Comparison of ENCODE assay signal across 1 cellular context in the genomic region with DNA sequence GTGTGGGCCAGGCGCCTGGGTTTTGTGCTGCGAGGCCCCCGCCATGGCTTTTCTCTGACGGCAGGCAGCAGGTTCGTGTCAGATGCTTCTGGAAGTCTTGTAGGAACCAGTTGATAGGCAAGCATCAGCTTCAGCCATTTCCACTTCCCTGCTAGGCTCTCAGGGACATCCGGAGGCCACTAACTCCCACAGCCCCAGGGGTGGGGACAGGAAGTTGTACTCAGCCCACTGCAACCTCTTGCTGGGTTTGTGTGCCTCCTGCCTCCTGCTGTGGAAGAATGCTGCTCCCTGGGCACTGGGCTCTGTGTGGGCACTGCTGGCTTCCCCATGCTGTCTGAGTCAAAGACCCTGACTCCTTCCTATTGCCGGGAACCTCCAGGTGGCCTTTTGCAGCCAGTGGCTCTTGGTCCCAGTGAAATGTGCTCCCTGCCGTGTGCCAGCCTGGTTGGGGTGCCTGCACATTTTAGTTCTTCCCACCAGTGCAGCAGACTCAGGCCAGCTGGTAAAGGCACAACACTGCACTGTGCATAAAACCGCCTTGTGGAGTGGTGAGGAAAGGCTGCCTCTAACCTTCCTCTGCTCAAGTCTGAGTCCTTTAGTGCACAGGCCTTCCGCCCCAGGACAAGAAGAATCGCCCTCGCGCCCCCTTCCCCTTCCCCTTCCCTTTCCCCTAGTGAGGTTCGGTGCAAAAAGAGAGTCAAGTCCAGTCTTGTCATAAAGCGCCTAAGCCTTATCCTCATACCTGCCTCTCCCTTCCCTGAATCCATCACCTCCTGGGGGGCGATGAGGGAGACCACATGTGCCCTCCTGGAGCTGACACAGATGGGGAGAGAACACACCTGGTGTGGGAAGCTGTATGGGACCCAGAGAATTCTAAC.
TF ChIP-seq lines count a peak whose summit lies in the region.

No MANE protein-coding gene starts in this region.

TF ChIP-seq in HepG2, 621 proteins besides CTCF, POLR2A, EP300 and RAD21 (continued from another document):
- TF ChIP-seq ETV5 (CRISPR knock-in tag; IDR thresholded peaks at IDR 0.05; ENCODE audit: borderline replicate concordance) (0 out of 2 replicates have a peak, but pooled peaks have one; percentile 28), MEIS1 (CRISPR knock-in tag; IDR thresholded peaks at IDR 0.05; ENCODE audit: borderline replicate concordance) (no peak), RBM22 (optimal IDR thresholded peaks at IDR 0.05; ENCODE audit: low read length) (peak; percentile 74), AGO2 (optimal IDR thresholded peaks at IDR 0.05; ENCODE audit: low read depth, low read length) (peak; percentile 28)
